In the genomic region with DNA sequence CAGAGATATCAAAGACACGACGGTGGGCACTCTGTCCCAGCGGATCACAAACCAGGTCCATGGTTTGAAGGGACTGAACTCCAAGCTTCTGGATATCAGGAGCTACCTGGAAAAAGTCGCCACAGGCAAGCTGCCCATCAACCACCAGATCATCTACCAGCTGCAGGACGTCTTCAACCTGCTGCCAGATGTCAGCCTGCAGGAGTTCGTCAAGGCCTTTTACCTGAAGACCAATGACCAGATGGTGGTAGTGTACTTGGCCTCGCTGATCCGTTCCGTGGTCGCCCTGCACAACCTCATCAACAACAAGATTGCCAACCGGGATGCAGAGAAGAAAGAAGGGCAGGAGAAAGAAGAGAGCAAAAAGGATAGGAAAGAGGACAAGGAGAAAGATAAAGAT, we compare ENCODE assay signal across 19 cellular contexts.
"Had no signal": no experiment of that assay in that cellular context is flagged by ENCODE, and none has a peak within 500 bp of the region (broad histone marks: within the 10 kb centered on the region; RNA-seq: fewer than 3 reads in every experiment).

No MANE protein-coding gene starts in this region.

- DNase-seq: activated CD4-positive, CD25-positive, alpha-beta regulatory T cell treated with anti-CD3 and anti-CD28 coated beads, Interleukin-2, amount 50 U/mL, for 72 hours; amniotic stem cell; central memory CD4-positive, alpha-beta T cell; left lung; mesenchymal stem cell; nucleus accumbens; posterior cingulate gyrus; SK-N-SH; stimulated activated CD4-positive, alpha-beta T cell treated with anti-CD3 and anti-CD28 coated beads, Interleukin-15, amount 100 ng/mL, for 24 hours; stimulated activated CD4-positive, alpha-beta T cell treated with anti-CD3 and anti-CD28 coated beads, Interleukin-4, amount 100 ng/mL, for 4 hours; stimulated activated CD8-positive, alpha-beta memory T cell treated with anti-CD3 and anti-CD28 coated beads, Interleukin-4, amount 100 ng/mL, for 48 hours; T-helper 1 cell; upper lobe of right lung had no signal

- H3K27ac ChIP-seq: coronary artery, esophagus muscularis mucosa, hepatocyte, left lung, skin epidermis, thoracic aorta, upper lobe of right lung had no signal

- H3K4me3 ChIP-seq: coronary artery, esophagus muscularis mucosa, hepatocyte, left lung, skin epidermis, thoracic aorta, upper lobe of right lung had no signal

- H3K27me3 ChIP-seq: esophagus muscularis mucosa, hepatocyte, left lung, upper lobe of right lung had no signal

- H3K27ac Mint-ChIP-seq: natural killer cell treated with Interleukin-12 subunit alpha and Interleukin-12 subunit beta and Interleukin-15 and Interleukin-18, amount 100 ng/mL, for 72 hours had no signal

- H3K4me1 ChIP-seq: left lung, upper lobe of right lung had no signal

- H3K9me3 ChIP-seq: esophagus muscularis mucosa, left lung, SK-N-SH, thoracic aorta, upper lobe of right lung had no signal

- H3K9me3 Mint-ChIP-seq: natural killer cell treated with Interleukin-12 subunit alpha and Interleukin-12 subunit beta and Interleukin-15 and Interleukin-18, amount 100 ng/mL, for 72 hours had no signal

- H3K4me3 Mint-ChIP-seq: natural killer cell treated with Interleukin-12 subunit alpha and Interleukin-12 subunit beta and Interleukin-15 and Interleukin-18, amount 100 ng/mL, for 72 hours had no signal

- H3K27me3 Mint-ChIP-seq: natural killer cell treated with Interleukin-12 subunit alpha and Interleukin-12 subunit beta and Interleukin-15 and Interleukin-18, amount 100 ng/mL, for 72 hours had no signal

- ATAC-seq: left lung; natural killer cell treated with Interleukin-12 subunit alpha and Interleukin-12 subunit beta and Interleukin-15 and Interleukin-18, amount 100 ng/mL, for 72 hours; upper lobe of right lung had no signal
